16 cellular contexts compared by ENCODE assay signal in genomic region chr12:88944403-88944802, GRCh38.
DNase-seq lines count a peak whose midpoint lies in the region; ATAC-seq and TF ChIP-seq lines count a peak whose summit lies in the region.
"Had no signal": no experiment of that assay in that cellular context is flagged by ENCODE, and none has a peak within 500 bp of the region (broad histone marks: within the 10 kb centered on the region; RNA-seq: fewer than 3 reads in every experiment).

No MANE protein-coding gene starts in this region.

- DNase-seq in COR-L47 (lab: John Stamatoyannopoulos, UW) (peak; percentile 13), RWPE2 (ENCODE audit: low spot score) (no peak), glomerular endothelial cell (ENCODE audit: extremely low read depth, low read depth, low spot score) (peak; percentile 81), BE2C (no peak), NCI-H1694 treated with DMSO at 0.1 percent for 48 hours (lab: John Stamatoyannopoulos, UW) (no peak)
- DNase-seq in activated T-cell treated with anti-CD3 and anti-CD28 coated beads, Interleukin-2, amount 50 U/mL, for 1 hour, result no peak
- DNase-seq: activated CD4-positive, CD25-positive, alpha-beta regulatory T cell treated with anti-CD3 and anti-CD28 coated beads, Interleukin-2, amount 50 U/mL, for 72 hours; activated effector memory CD4-positive, alpha-beta T cell treated with Interleukin-2 at 50 U/mL for 16 hours; CD4-positive, CD25-positive, alpha-beta regulatory T cell; heart right ventricle; retina had no signal

- H3K36me3 ChIP-seq in RWPE2 (ENCODE audit: low read depth) (no peaks in the 10 kb centered on the region), BE2C (no peaks in the 10 kb centered on the region)
- H3K36me3 ChIP-seq: heart right ventricle, suprapubic skin had no signal

- TF ChIP-seq CTCF in RWPE2 (IDR thresholded peaks at IDR 0.05; ENCODE audit: poor library complexity, severe bottlenecking) (no peak), BE2C (IDR thresholded peaks at IDR 0.05; ENCODE audit: low read depth, low read length) (no peak)

- H3K9me3 ChIP-seq in RWPE2 (ENCODE audit: severe bottlenecking) (no peaks in the 10 kb centered on the region), BE2C (no peaks in the 10 kb centered on the region)
- H3K9me3 ChIP-seq: suprapubic skin had no signal

- peak; percentile 41 for ATAC-seq in HG02884 (IDR thresholded peaks at IDR 0.05; ENCODE audit: unreplicated experiment)
- peak; percentile 95 for ATAC-seq in RWPE2 (ENCODE audit: low read depth)
- no peak for ATAC-seq in HG03175 (IDR thresholded peaks at IDR 0.05; ENCODE audit: unreplicated experiment)

- H3K4me1 ChIP-seq in RWPE2 (ENCODE audit: insufficient read depth, poor library complexity, severe bottlenecking) (peaks cover 9% of the 10 kb centered on the region), BE2C (peaks cover 3% of the 10 kb centered on the region; the same call in 1 of the 2 replicates)

- peak overlapping the region; percentile 19 for H3K27ac ChIP-seq in RWPE2 (ENCODE audit: poor library complexity, severe bottlenecking)
- H3K27ac ChIP-seq: coronary artery, SK-N-MC, suprapubic skin had no signal

- H3K27me3 ChIP-seq in RWPE2 (ENCODE audit: insufficient read depth, poor library complexity, severe bottlenecking) (no peaks in the 10 kb centered on the region), BE2C (no peaks in the 10 kb centered on the region)
- H3K27me3 ChIP-seq: heart right ventricle, suprapubic skin had no signal

- H3K4me3 ChIP-seq in RWPE2 (ENCODE audit: severe bottlenecking) (no peak overlapping the region), BE2C (ENCODE audit: low read depth, low read length) (no peak overlapping the region)
- H3K4me3 ChIP-seq: coronary artery, heart right ventricle, SK-N-MC, suprapubic skin had no signal

Comparison
In these comparisons a context has a peak if more than half of its experiments do, and no peak if none do; other contexts are left out.
1. DNase-seq: peak in COR-L47 (single experiment) and glomerular endothelial cell (single experiment); none in RWPE2 (single experiment), BE2C (single experiment), activated T-cell treated with anti-CD3 and anti-CD28 coated beads, Interleukin-2, amount 50 U/mL, for 1 hour (single experiment) and NCI-H1694 treated with DMSO at 0.1 percent for 48 hours (single experiment).